1 cellular context compared by ENCODE assay signal in the genomic region with DNA sequence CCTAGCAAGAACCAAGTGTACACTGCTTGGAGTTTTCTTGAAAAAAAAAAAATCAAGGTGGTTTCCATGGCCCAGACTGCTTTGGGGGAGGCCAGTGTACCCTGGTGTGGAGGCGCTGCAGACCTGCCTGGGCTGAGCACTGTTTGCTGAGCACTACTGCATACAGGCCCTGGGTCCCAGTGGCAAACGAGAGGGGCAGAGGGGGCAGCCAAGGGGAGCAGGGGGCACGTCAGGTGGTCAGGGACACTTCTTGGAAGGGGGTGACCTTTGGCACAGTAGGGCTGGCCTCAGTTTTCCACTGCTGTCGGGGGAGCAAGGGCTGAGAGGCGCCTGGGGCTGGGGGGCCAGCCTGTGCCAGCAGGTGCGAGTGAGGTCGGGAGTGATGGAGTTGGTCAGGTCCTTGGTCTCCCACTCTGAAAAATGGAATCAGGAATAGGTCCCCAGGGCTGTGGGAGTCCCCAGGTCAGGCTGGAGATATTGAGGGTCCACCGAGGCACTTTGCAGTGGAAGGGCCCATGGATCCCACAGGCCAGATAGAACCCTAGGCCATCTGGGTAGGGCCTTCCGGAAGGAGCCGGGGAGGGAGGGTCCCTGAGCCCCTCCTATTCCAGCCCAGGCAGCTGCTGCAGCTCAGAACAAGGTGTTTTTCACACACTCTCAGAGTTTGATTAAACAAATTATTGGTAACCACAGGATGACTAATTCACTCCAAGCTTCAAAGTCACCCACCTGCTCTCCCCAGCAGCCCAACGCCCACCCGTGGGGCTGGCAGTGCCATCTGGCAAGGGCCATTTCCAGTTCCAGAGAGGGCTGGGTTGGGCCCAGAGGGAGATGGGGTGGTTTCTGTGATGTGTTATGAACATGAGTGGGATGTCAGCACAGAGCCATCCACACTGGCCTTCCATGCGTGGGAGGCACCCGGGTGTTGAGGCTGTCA.
TF ChIP-seq lines count a peak whose summit lies in the region.

No MANE protein-coding gene starts in this region.

TF ChIP-seq in K562, 482 proteins besides CTCF, POLR2A, EP300 and RAD21 (continued from another document):
- TF ChIP-seq ZBTB7A (IDR thresholded peaks at IDR 0.05; ENCODE audit: borderline replicate concordance, control insufficient read depth, low read depth, low read length) = peak; percentile 65
